ENCODE assay signal across 26 cellular contexts in genomic region chr12:1050059-1050707, GRCh38. TPM values are rescaled to one million over a fixed set of nuclear protein-coding genes. Genes with fewer than 3 reads are reported as not detected.
DNase-seq lines count a peak whose midpoint lies in the region; ATAC-seq and TF ChIP-seq lines count a peak whose summit lies in the region.
"Had no signal": no experiment of that assay in that cellular context is flagged by ENCODE, and none has a peak within 500 bp of the region (broad histone marks: within the 10 kb centered on the region; RNA-seq: fewer than 3 reads in every experiment).

No MANE protein-coding gene starts in this region.

- ATAC-seq in SK-N-SH treated with all-trans-retinoic acid at 6 μM for 48 hours (no peak), RWPE2 (ENCODE audit: low read depth) (peak; percentile 32; the same call in 1 of the 3 replicates), GM19023 (IDR thresholded peaks at IDR 0.05; ENCODE audit: unreplicated experiment) (no peak)
- ATAC-seq: activated CD4-positive, CD25-positive, alpha-beta regulatory T cell treated with anti-CD3 and anti-CD28 coated beads, Interleukin-2, amount 50 U/mL, for 24 hours; foreskin keratinocyte; stimulated activated effector memory CD8-positive, alpha-beta T cell treated with anti-CD3 and anti-CD28 coated beads, Interleukin-12 subunit alpha, Interleukin-12 subunit beta, amount 100 ng/mL, for 72 hours had no signal

- H4K20me1 ChIP-seq in SK-N-SH (ENCODE audit: insufficient read depth), result no peaks in the 10 kb centered on the region; the same call in 1 of the 2 replicates

- TF ChIP-seq CTCF in SK-N-SH (IDR thresholded peaks at IDR 0.05), result no peak
- TF ChIP-seq CTCF in RWPE2 (IDR thresholded peaks at IDR 0.05; ENCODE audit: poor library complexity, severe bottlenecking), result no peak

- no peak overlapping the region for H3K9ac ChIP-seq in SK-N-SH

- no peak for TF ChIP-seq EP300 in SK-N-SH (IDR thresholded peaks at IDR 0.05; ENCODE audit: borderline replicate concordance in 1 of 2, low read depth in 1 of 2, low read length in 1 of 2)

- POLR2A ChIA-PET in SK-N-SH (lab: Yijun Ruan, JAX), result interaction anchor here (0.6 kb wide), 1 partner anchor 533 kb away, joined by 3 read pairs; no protein-coding TSS in a partner anchor

- no peak overlapping the region for H2AFZ ChIP-seq in SK-N-SH (ENCODE audit: low read depth)

- H3K27ac ChIP-seq in SK-N-SH (ENCODE audit: low read depth in 2 of 2, low read length in 1 of 2) (no peak overlapping the region), RWPE2 (ENCODE audit: poor library complexity, severe bottlenecking) (no peak overlapping the region), thymus (ENCODE audit: low read depth) (peak overlapping the region; percentile 9)
- H3K27ac ChIP-seq: esophagus muscularis mucosa, foreskin keratinocyte, sigmoid colon, vagina had no signal

- CTCF ChIA-PET in SK-N-SH (lab: Yijun Ruan, JAX), result no interaction called here

- WGBS in SK-N-SH (ENCODE audit: low lambda C conversion rate), result 60% methylated on average over 4 of the region's 4 CpGs
- 88% methylated on average over 4 of the region's 4 CpGs for WGBS in thymus

- H3K4me3 ChIP-seq in SK-N-SH (ENCODE audit: low read depth in 2 of 2, low read length in 1 of 2), result no peak overlapping the region
- no peak overlapping the region for H3K4me3 ChIP-seq in RWPE2 (ENCODE audit: severe bottlenecking)
- no peak overlapping the region for H3K4me3 ChIP-seq in thymus (ENCODE audit: low read length)
- H3K4me3 ChIP-seq: esophagus muscularis mucosa, sigmoid colon, vagina had no signal

- no peak for TF ChIP-seq RAD21 in SK-N-SH (IDR thresholded peaks at IDR 0.05; ENCODE audit: low read length)

- H3K4me1 ChIP-seq in SK-N-SH (ENCODE audit: control insufficient read depth in 1 of 2, insufficient read depth in 2 of 2, low read depth in 1 of 2, low read length in 1 of 2) (peaks cover 20 to 33% of the 10 kb centered on the region in 2 experiments; a peak in 3 of 4 replicates), RWPE2 (ENCODE audit: insufficient read depth, poor library complexity, severe bottlenecking) (peaks cover 26% of the 10 kb centered on the region), thymus (ENCODE audit: control insufficient read depth, insufficient read depth, low read length) (no peaks in the 10 kb centered on the region)

- H3K4me2 ChIP-seq in SK-N-SH, result no peak overlapping the region

- no peaks in the 10 kb centered on the region for H3K36me3 ChIP-seq in SK-N-SH (replicated peaks in 1 of 2; ENCODE audit: control insufficient read depth in 1 of 2, insufficient read depth in 2 of 2, low read length in 1 of 2)
- peaks cover 4% of the 10 kb centered on the region; the same call in 1 of the 2 replicates for H3K36me3 ChIP-seq in RWPE2 (ENCODE audit: low read depth)
- no peaks in the 10 kb centered on the region for H3K36me3 ChIP-seq in thymus (ENCODE audit: control insufficient read depth, insufficient read depth)
- H3K36me3 ChIP-seq: esophagus muscularis mucosa, sigmoid colon, vagina had no signal

- H3K79me2 ChIP-seq in SK-N-SH (ENCODE audit: insufficient read depth), result peaks cover 79% of the 10 kb centered on the region

- no peaks in the 10 kb centered on the region for H3K9me2 ChIP-seq in SK-N-SH

- H3K27me3 ChIP-seq in SK-N-SH (ENCODE audit: insufficient read depth) (no peaks in the 10 kb centered on the region), RWPE2 (ENCODE audit: insufficient read depth, poor library complexity, severe bottlenecking) (no peaks in the 10 kb centered on the region), thymus (ENCODE audit: control insufficient read depth, insufficient read depth) (no peaks in the 10 kb centered on the region)
- H3K27me3 ChIP-seq: esophagus muscularis mucosa, foreskin keratinocyte, sigmoid colon, vagina had no signal

- DNase-seq in SK-N-SH, result no peak
- no peak for DNase-seq in RWPE2 (ENCODE audit: low spot score)
- DNase-seq in cerebellar cortex (ENCODE audit: low spot score), result peak; percentile 51
- DNase-seq in NCI-H2171 (lab: John Stamatoyannopoulos, UW), result no peak
- no peak for DNase-seq in central memory CD4-positive, alpha-beta T cell
- DNase-seq: activated CD4-positive, alpha-beta memory T cell treated with anti-CD3 and anti-CD28 coated beads, Interleukin-2, amount 10 ng/mL, durations not matched to agents 7 days and 5 days; activated CD8-positive, alpha-beta memory T cell treated with anti-CD3 and anti-CD28 coated beads, Interleukin-2, amount 50 U/mL, for 48 hours; amygdala; CD8-positive, alpha-beta memory T cell; cortex of kidney; DMS 273 treated with DMSO at 0.1 percent for 48 hours; foreskin keratinocyte; IMR-90; NCI-H1436; NCI-H2081 treated with DMSO at 0.1 percent for 48 hours; NCI-H446 treated with DMSO at 0.1 percent for 48 hours; sigmoid colon; stimulated activated CD4-positive, alpha-beta T cell treated with anti-CD3 and anti-CD28 coated beads, Interleukin-4, amount 100 ng/mL, for 24 hours; T-helper 9 cell had no signal

- H3K9me3 ChIP-seq in SK-N-SH (no peaks in the 10 kb centered on the region), RWPE2 (ENCODE audit: severe bottlenecking) (no peaks in the 10 kb centered on the region), thymus (ENCODE audit: control insufficient read depth) (no peaks in the 10 kb centered on the region)
- H3K9me3 ChIP-seq: esophagus muscularis mucosa, sigmoid colon, vagina had no signal

- peaks cover 15% of the 10 kb centered on the region for H3F3A ChIP-seq in SK-N-SH (replicated peaks; ENCODE audit: insufficient read depth)

TF ChIP-seq in SK-N-SH, 30 proteins besides CTCF, POLR2A, EP300 and RAD21:
- TF ChIP-seq MAX (IDR thresholded peaks at IDR 0.05; ENCODE audit: low read depth) (no peak), NFIC (IDR thresholded peaks at IDR 0.05; ENCODE audit: borderline replicate concordance) (0 out of 2 replicates have a peak, but pooled peaks have one; percentile 29)

TF ChIP-seq in SK-N-SH treated with all-trans-retinoic acid at 6 μM for 48 hours, 23 proteins besides CTCF, POLR2A, EP300 and RAD21 (continues in another document):
- no peak for TF ChIP-seq ZNF565 (CRISPR knock-in tag; conservative IDR thresholded peaks at IDR 0.05; ENCODE audit: low read depth)
- TF ChIP-seq, protein P1, sequence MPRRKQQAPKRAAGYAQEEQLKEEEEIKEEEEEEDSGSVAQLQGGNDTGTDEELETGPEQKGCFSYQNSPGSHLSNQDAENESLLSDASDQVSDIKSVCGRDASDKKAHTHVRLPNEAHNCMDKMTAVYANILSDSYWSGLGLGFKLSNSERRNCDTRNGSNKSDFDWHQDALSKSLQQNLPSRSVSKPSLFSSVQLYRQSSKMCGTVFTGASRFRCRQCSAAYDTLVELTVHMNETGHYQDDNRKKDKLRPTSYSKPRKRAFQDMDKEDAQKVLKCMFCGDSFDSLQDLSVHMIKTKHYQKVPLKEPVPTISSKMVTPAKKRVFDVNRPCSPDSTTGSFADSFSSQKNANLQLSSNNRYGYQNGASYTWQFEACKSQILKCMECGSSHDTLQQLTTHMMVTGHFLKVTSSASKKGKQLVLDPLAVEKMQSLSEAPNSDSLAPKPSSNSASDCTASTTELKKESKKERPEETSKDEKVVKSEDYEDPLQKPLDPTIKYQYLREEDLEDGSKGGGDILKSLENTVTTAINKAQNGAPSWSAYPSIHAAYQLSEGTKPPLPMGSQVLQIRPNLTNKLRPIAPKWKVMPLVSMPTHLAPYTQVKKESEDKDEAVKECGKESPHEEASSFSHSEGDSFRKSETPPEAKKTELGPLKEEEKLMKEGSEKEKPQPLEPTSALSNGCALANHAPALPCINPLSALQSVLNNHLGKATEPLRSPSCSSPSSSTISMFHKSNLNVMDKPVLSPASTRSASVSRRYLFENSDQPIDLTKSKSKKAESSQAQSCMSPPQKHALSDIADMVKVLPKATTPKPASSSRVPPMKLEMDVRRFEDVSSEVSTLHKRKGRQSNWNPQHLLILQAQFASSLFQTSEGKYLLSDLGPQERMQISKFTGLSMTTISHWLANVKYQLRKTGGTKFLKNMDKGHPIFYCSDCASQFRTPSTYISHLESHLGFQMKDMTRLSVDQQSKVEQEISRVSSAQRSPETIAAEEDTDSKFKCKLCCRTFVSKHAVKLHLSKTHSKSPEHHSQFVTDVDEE (CRISPR knock-in tag; IDR thresholded peaks at IDR 0.05), result no peak
- no peak for TF ChIP-seq ZFP30 (CRISPR knock-in tag; IDR thresholded peaks at IDR 0.05)
- no peak for TF ChIP-seq ZC3H10 (CRISPR knock-in tag; IDR thresholded peaks at IDR 0.05)
- no peak for TF ChIP-seq OSR1 (CRISPR knock-in tag; IDR thresholded peaks at IDR 0.05)
- TF ChIP-seq BACH2 (CRISPR knock-in tag; IDR thresholded peaks at IDR 0.05; ENCODE audit: borderline replicate concordance), result no peak
- no peak for TF ChIP-seq RARB (CRISPR knock-in tag; IDR thresholded peaks at IDR 0.05)
- TF ChIP-seq, protein P2, sequence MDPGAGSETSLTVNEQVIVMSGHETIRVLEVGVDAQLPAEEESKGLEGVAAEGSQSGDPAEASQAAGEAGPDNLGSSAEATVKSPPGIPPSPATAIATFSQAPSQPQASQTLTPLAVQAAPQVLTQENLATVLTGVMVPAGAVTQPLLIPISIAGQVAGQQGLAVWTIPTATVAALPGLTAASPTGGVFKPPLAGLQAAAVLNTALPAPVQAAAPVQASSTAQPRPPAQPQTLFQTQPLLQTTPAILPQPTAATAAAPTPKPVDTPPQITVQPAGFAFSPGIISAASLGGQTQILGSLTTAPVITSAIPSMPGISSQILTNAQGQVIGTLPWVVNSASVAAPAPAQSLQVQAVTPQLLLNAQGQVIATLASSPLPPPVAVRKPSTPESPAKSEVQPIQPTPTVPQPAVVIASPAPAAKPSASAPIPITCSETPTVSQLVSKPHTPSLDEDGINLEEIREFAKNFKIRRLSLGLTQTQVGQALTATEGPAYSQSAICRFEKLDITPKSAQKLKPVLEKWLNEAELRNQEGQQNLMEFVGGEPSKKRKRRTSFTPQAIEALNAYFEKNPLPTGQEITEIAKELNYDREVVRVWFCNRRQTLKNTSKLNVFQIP (CRISPR knock-in tag; IDR thresholded peaks at IDR 0.05; ENCODE audit: borderline replicate concordance, low read depth), result no peak

RNA-seq across cellular contexts. Expression of gene ERC1, which starts 59.2 kb away (rescaled TPM):
- polyA plus RNA-seq in SK-N-SH (2012; rRNA removed) (7.5 and 9.3 TPM in 2 replicates), thymus (4.2 TPM)
- 7.1 and 7.8 TPM in 2 replicates for polyA plus RNA-seq in SK-N-SH (2012; cell fraction: cytosol; rRNA removed)
- 6.6 and 9.0 TPM in 2 replicates for polyA plus RNA-seq in SK-N-SH (2012; cell fraction: nucleus; rRNA removed)
